27 cellular contexts compared by ENCODE assay signal in the genomic region with DNA sequence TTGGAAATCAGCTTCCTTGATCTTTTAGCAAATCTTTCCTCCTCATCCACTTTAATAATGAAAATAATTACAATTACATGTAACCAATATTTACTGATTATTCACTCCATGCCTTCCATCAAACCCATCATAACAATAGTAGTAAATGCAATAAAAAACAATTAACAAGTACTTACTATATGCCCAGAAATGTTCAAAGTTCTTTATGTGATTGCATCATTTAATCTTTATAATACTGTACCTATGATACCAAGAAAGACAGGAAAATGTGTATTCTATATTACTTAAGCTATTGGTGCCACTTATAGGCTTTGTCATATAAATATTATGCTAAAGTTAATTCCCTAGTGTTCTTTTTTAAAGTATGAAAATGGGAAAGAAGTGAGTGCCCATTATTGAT.
"Had no signal": no experiment of that assay in that cellular context is flagged by ENCODE, and none has a peak within 500 bp of the region (broad histone marks: within the 10 kb centered on the region; RNA-seq: fewer than 3 reads in every experiment).

No MANE protein-coding gene starts in this region.

- ATAC-seq: stimulated activated effector memory CD8-positive, alpha-beta T cell treated with anti-CD3 and anti-CD28 coated beads, Interleukin-12 subunit alpha, Interleukin-12 subunit beta, amount 100 ng/mL, for 72 hours; stimulated activated memory B cell treated with anti-CD40 and anti-IgM and Interleukin-4, amounts not matched to agents 10 μg/mL and 1 μg/mL and 100 μg/mL, for 72 hours; stimulated activated naive B cell treated with anti-CD40 and anti-IgM and Interleukin-4, amounts not matched to agents 10 μg/mL and 1 μg/mL and 100 μg/mL, for 72 hours; stimulated activated naive CD8-positive, alpha-beta T cell treated with anti-CD3 and anti-CD28 coated beads, Interleukin-15, amount 100 ng/mL, for 72 hours; stimulated activated naive CD8-positive, alpha-beta T cell treated with anti-CD3 and anti-CD28 coated beads, Interleukin-15, Interleukin-2, amounts not matched to agents 100 U/mL and 50 U/mL, for 24 hours; upper lobe of right lung had no signal

- H3K27ac Mint-ChIP-seq: stimulated activated effector memory CD8-positive, alpha-beta T cell treated with anti-CD3 and anti-CD28 coated beads, Interleukin-12 subunit alpha, Interleukin-12 subunit beta, amount 100 ng/mL, for 72 hours; stimulated activated memory B cell treated with anti-CD40 and anti-IgM and Interleukin-4, amounts not matched to agents 10 μg/mL and 1 μg/mL and 100 μg/mL, for 72 hours; stimulated activated naive B cell treated with anti-CD40 and anti-IgM and Interleukin-4, amounts not matched to agents 10 μg/mL and 1 μg/mL and 100 μg/mL, for 72 hours; stimulated activated naive CD8-positive, alpha-beta T cell treated with anti-CD3 and anti-CD28 coated beads, Interleukin-15, amount 100 ng/mL, for 72 hours; stimulated activated naive CD8-positive, alpha-beta T cell treated with anti-CD3 and anti-CD28 coated beads, Interleukin-15, Interleukin-2, amounts not matched to agents 100 ng/mL and 50 ng/mL, for 24 hours; type B pancreatic cell had no signal

- FAIRE-seq: urothelium cell line had no signal

- H3K27me3 ChIP-seq: testis, thyroid gland, transverse colon, upper lobe of left lung, uterus, vagina had no signal

- H3K27ac ChIP-seq: stomach, suprapubic skin, testis, thoracic aorta, thyroid gland, tibial artery, tibial nerve, transverse colon, upper lobe of left lung, upper lobe of right lung, uterus, vagina had no signal

- H3K36me3 ChIP-seq: stomach, suprapubic skin, thoracic aorta, thyroid gland, tibial artery, tibial nerve, transverse colon, upper lobe of left lung, upper lobe of right lung, uterus, vagina had no signal

- H3K9me3 ChIP-seq: stomach, suprapubic skin, testis, thoracic aorta, thyroid gland, tibial artery, tibial nerve, transverse colon, upper lobe of left lung, upper lobe of right lung, uterus, vagina had no signal

- H3K4me3 Mint-ChIP-seq: stimulated activated effector memory CD8-positive, alpha-beta T cell treated with anti-CD3 and anti-CD28 coated beads, Interleukin-12 subunit alpha, Interleukin-12 subunit beta, amount 100 ng/mL, for 72 hours; stimulated activated memory B cell treated with anti-CD40 and anti-IgM and Interleukin-4, amounts not matched to agents 10 μg/mL and 1 μg/mL and 100 μg/mL, for 72 hours; stimulated activated naive B cell treated with anti-CD40 and anti-IgM and Interleukin-4, amounts not matched to agents 10 μg/mL and 1 μg/mL and 100 μg/mL, for 72 hours; stimulated activated naive CD8-positive, alpha-beta T cell treated with anti-CD3 and anti-CD28 coated beads, Interleukin-15, amount 100 ng/mL, for 72 hours; stimulated activated naive CD8-positive, alpha-beta T cell treated with anti-CD3 and anti-CD28 coated beads, Interleukin-15, Interleukin-2, amounts not matched to agents 100 ng/mL and 50 ng/mL, for 24 hours; type B pancreatic cell had no signal

- H3K4me3 ChIP-seq: stomach, suprapubic skin, testis, thoracic aorta, thyroid gland, tibial artery, tibial nerve, transverse colon, upper lobe of left lung, upper lobe of right lung, uterus, vagina had no signal

- DNase-seq: stimulated activated CD4-positive, alpha-beta T cell treated with anti-CD3 and anti-CD28 coated beads, Interleukin-2, amount 100 ng/mL, for 48 hours; stimulated activated CD4-positive, alpha-beta T cell treated with anti-CD3 and anti-CD28 coated beads, Interleukin-4, amount 100 ng/mL, for 1 hour; stimulated activated CD4-positive, alpha-beta T cell treated with anti-CD3 and anti-CD28 coated beads, Interleukin-4, amount 100 ng/mL, for 24 hours; stimulated activated CD4-positive, alpha-beta T cell treated with anti-CD3 and anti-CD28 coated beads, Interleukin-4, amount 100 ng/mL, for 4 hours; stimulated activated CD8-positive, alpha-beta memory T cell treated with anti-CD3 and anti-CD28 coated beads, Interleukin-4, amount 100 ng/mL, for 48 hours; stimulated activated naive B cell treated with anti-CD40 and anti-IgM and Interleukin-4, amounts not matched to agents 10 μg/mL and 1 μg/mL and 100 μg/mL, for 72 hours; stimulated activated naive CD4-positive, alpha-beta T cell treated with Interleukin-2 at 50 U/mL for 16 hours; stimulated activated naive CD8-positive, alpha-beta T cell treated with anti-CD3 and anti-CD28 coated beads, Interleukin-15, amount 100 ng/mL, for 72 hours; substantia nigra; tibial artery; upper lobe of left lung; upper lobe of right lung; uterus had no signal

- H3K4me1 ChIP-seq: uterus had no signal

- H3K9me3 Mint-ChIP-seq: stimulated activated effector memory CD8-positive, alpha-beta T cell treated with anti-CD3 and anti-CD28 coated beads, Interleukin-12 subunit alpha, Interleukin-12 subunit beta, amount 100 ng/mL, for 72 hours; stimulated activated memory B cell treated with anti-CD40 and anti-IgM and Interleukin-4, amounts not matched to agents 10 μg/mL and 1 μg/mL and 100 μg/mL, for 72 hours; stimulated activated naive B cell treated with anti-CD40 and anti-IgM and Interleukin-4, amounts not matched to agents 10 μg/mL and 1 μg/mL and 100 μg/mL, for 72 hours; stimulated activated naive CD8-positive, alpha-beta T cell treated with anti-CD3 and anti-CD28 coated beads, Interleukin-15, amount 100 ng/mL, for 72 hours; stimulated activated naive CD8-positive, alpha-beta T cell treated with anti-CD3 and anti-CD28 coated beads, Interleukin-15, Interleukin-2, amounts not matched to agents 100 ng/mL and 50 ng/mL, for 24 hours; type B pancreatic cell had no signal

- H3K36me3 Mint-ChIP-seq: stimulated activated memory B cell treated with anti-CD40 and anti-IgM and Interleukin-4, amounts not matched to agents 10 μg/mL and 1 μg/mL and 100 μg/mL, for 72 hours; stimulated activated naive B cell treated with anti-CD40 and anti-IgM and Interleukin-4, amounts not matched to agents 10 μg/mL and 1 μg/mL and 100 μg/mL, for 72 hours; type B pancreatic cell had no signal
